Comparison of ENCODE assay signal across 1 cellular context in the genomic region with DNA sequence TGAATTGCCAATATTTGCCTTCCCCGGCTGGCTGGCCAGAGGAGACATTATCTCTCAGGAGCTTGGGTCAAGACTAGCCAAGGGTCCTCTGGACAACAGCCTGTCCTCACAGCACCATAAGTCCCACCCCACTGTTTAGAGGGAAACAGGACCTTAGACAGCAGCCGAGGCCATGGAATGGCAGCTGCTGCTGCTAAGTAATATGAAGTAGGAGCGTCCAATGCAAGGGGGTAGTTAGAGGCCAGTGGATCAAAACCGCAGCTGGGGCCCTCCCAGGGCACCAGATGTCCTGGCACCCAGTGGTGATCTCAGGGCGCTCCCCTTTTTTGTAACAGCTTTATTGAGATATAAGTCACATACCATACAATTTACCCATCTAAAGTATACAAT.
TF ChIP-seq lines count a peak whose summit lies in the region.

No MANE protein-coding gene starts in this region.

TF ChIP-seq in GM12878, 131 proteins besides CTCF, POLR2A, EP300 and RAD21:
- TF ChIP-seq ETV6 (conservative IDR thresholded peaks at IDR 0.05 in 1 of 2, IDR thresholded peaks at IDR 0.05 in 1 of 2; ENCODE audit: borderline replicate concordance in 1 of 2, low read depth in 1 of 2), result no peak
- TF ChIP-seq, protein P1, sequence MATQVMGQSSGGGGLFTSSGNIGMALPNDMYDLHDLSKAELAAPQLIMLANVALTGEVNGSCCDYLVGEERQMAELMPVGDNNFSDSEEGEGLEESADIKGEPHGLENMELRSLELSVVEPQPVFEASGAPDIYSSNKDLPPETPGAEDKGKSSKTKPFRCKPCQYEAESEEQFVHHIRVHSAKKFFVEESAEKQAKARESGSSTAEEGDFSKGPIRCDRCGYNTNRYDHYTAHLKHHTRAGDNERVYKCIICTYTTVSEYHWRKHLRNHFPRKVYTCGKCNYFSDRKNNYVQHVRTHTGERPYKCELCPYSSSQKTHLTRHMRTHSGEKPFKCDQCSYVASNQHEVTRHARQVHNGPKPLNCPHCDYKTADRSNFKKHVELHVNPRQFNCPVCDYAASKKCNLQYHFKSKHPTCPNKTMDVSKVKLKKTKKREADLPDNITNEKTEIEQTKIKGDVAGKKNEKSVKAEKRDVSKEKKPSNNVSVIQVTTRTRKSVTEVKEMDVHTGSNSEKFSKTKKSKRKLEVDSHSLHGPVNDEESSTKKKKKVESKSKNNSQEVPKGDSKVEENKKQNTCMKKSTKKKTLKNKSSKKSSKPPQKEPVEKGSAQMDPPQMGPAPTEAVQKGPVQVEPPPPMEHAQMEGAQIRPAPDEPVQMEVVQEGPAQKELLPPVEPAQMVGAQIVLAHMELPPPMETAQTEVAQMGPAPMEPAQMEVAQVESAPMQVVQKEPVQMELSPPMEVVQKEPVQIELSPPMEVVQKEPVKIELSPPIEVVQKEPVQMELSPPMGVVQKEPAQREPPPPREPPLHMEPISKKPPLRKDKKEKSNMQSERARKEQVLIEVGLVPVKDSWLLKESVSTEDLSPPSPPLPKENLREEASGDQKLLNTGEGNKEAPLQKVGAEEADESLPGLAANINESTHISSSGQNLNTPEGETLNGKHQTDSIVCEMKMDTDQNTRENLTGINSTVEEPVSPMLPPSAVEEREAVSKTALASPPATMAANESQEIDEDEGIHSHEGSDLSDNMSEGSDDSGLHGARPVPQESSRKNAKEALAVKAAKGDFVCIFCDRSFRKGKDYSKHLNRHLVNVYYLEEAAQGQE (IDR thresholded peaks at IDR 0.05; ENCODE audit: low read depth, low read length), result peak; percentile 26; the same call in 1 of the 2 replicates
